Comparison of ENCODE assay signal across 10 cellular contexts in the genomic region with DNA sequence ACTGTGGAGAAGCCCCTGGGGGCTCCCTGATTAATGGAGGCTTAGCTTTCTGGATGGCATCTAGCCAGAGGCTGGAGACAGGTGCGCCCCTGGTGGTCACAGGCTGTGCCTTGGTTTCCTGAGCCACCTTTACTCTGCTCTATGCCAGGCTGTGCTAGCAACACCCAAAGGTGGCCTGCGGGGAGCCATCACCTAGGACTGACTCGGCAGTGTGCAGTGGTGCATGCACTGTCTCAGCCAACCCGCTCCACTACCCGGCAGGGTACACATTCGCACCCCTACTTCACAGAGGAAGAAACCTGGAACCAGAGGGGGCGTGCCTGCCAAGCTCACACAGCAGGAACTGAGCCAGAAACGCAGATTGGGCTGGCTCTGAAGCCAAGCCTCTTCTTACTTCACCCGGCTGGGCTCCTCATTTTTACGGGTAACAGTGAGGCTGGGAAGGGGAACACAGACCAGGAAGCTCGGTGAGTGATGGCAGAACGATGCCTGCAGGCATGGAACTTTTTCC. TPM values are rescaled to one million over a fixed set of nuclear protein-coding genes. Genes with fewer than 3 reads are reported as not detected.
DNase-seq lines count a peak whose midpoint lies in the region; ATAC-seq and TF ChIP-seq lines count a peak whose summit lies in the region.
"Had no signal": no experiment of that assay in that cellular context is flagged by ENCODE, and none has a peak within 500 bp of the region (broad histone marks: within the 10 kb centered on the region; RNA-seq: fewer than 3 reads in every experiment).

No MANE protein-coding gene starts in this region.

- H3K27me3 ChIP-seq in body of pancreas (no peaks in the 10 kb centered on the region), muscle layer of duodenum (ENCODE audit: low read depth, low read length) (no peaks in the 10 kb centered on the region)
- H3K27me3 ChIP-seq: dorsolateral prefrontal cortex had no signal

- in situ Hi-C loops in G401 (cut with HindIII; ENCODE audit: low sequenced_read_pairs), result no loop called here

- H3K4me3 ChIP-seq in body of pancreas (no peak overlapping the region), muscle layer of duodenum (ENCODE audit: low read depth in 1 of 2, low read length in 2 of 2) (no peak overlapping the region)
- H3K4me3 ChIP-seq: dorsolateral prefrontal cortex, psoas muscle had no signal

- TF ChIP-seq POLR2A in body of pancreas (IDR thresholded peaks at IDR 0.05), result no peak

- TF ChIP-seq CTCF in LNCAP (IDR thresholded peaks at IDR 0.05), result 0 out of 2 replicates have a peak, but pooled peaks have one; percentile 24
- TF ChIP-seq CTCF in body of pancreas (IDR thresholded peaks at IDR 0.05), result no peak

- intact Hi-C loops in body of pancreas (cut with DNase I), result no loop called here

- peaks cover 0 to 3% of the 10 kb centered on the region in 2 donors for H3K36me3 ChIP-seq in body of pancreas (replicated peaks in 1 of 2; ENCODE audit: insufficient read depth in 1 of 2, low read depth in 2 of 2)
- peaks cover 25 to 26% of the 10 kb centered on the region in 2 donors for H3K36me3 ChIP-seq in muscle layer of duodenum (ENCODE audit: control insufficient read depth in 1 of 2, insufficient read depth in 2 of 2, low read length in 2 of 2)

- DNase-seq in G401 (ENCODE audit: low spot score) (peak; percentile 89), body of pancreas (no peak), T-helper 2 cell (no peak), HK-2 (ENCODE audit: unreplicated experiment) (no peak), SIG-M5 (lab: John Stamatoyannopoulos, UW) (no peak)
- DNase-seq in effector CD4-positive, alpha-beta T cell, result no peak
- DNase-seq: psoas muscle had no signal

- H3K4me1 ChIP-seq in body of pancreas (no peaks in the 10 kb centered on the region), muscle layer of duodenum (ENCODE audit: control insufficient read depth in 1 of 2, insufficient read depth in 2 of 2, low read length in 2 of 2) (peaks cover 0 to 32% of the 10 kb centered on the region in 2 donors)

- H3K27ac ChIP-seq in body of pancreas (no peak overlapping the region), muscle layer of duodenum (ENCODE audit: low read length) (peak overlapping the region; percentile 28)
- H3K27ac ChIP-seq: psoas muscle had no signal

- H3K9me3 ChIP-seq in body of pancreas (no peaks in the 10 kb centered on the region), muscle layer of duodenum (ENCODE audit: control insufficient read depth in 1 of 2, low read length in 2 of 2) (no peaks in the 10 kb centered on the region)
- H3K9me3 ChIP-seq: psoas muscle had no signal

- peak; percentile 18 for ATAC-seq in body of pancreas

- WGBS in body of pancreas, 2 donors, result 64 to 69% methylated on average over 11 to 12 of the region's 12 CpGs

RNA-seq across cellular contexts. Expression of a gene that starts 24.8 kb away (rescaled TPM):
- total RNA-seq in G401 (2014; rRNA removed; shearing (Covaris generic)), result 0.06 TPM in 1 of 2 replicates, not detected in the other
- 10 to 100 TPM in 1 of 2 donors, 1 to 10 TPM in 1; 6.0 to 13.8 TPM for total RNA-seq in body of pancreas
- total RNA-seq: psoas muscle had no signal
